ENCODE assay signal across 21 cellular contexts in genomic region chr21:27803571-27803970, GRCh38.
"Had no signal": no experiment of that assay in that cellular context is flagged by ENCODE, and none has a peak within 500 bp of the region (broad histone marks: within the 10 kb centered on the region; RNA-seq: fewer than 3 reads in every experiment).

No MANE protein-coding gene starts in this region.

- H3K4me3 Mint-ChIP-seq: activated B cell treated with CpG ODN at 0.5 μM for 24 hours; activated CD8-positive, alpha-beta T cell treated with anti-CD3 and anti-CD28 coated beads for 36 hours; activated naive CD4-positive, alpha-beta T cell treated with anti-CD3 and anti-CD28 coated beads, Interleukin-2, amount 50 U/mL, for 24 hours; activated naive CD8-positive, alpha-beta T cell treated with anti-CD3 and anti-CD28 coated beads, Interleukin-2, amount 10 ng/mL, durations not matched to agents 7 days and 5 days; activated T-cell treated with anti-CD3 and anti-CD28 coated beads, Interleukin-2, amount 50 U/mL, for 72 hours; activated T-helper 17 cell treated with anti-CD3 and anti-CD28 coated beads, Interleukin-2, amount 50 U/mL, for 72 hours; central memory CD8-positive, alpha-beta T cell had no signal

- H3K4me1 ChIP-seq: ascending aorta had no signal

- H3K9me3 ChIP-seq: ascending aorta had no signal

- H2AFZ ChIP-seq: PC-9 had no signal

- H3K9me3 Mint-ChIP-seq: activated B cell treated with CpG ODN at 0.5 μM for 24 hours; activated CD8-positive, alpha-beta T cell treated with anti-CD3 and anti-CD28 coated beads for 36 hours; activated naive CD4-positive, alpha-beta T cell treated with anti-CD3 and anti-CD28 coated beads, Interleukin-2, amount 50 U/mL, for 24 hours; activated naive CD8-positive, alpha-beta T cell treated with anti-CD3 and anti-CD28 coated beads, Interleukin-2, amount 10 ng/mL, durations not matched to agents 7 days and 5 days; activated T-cell treated with anti-CD3 and anti-CD28 coated beads, Interleukin-2, amount 50 U/mL, for 72 hours; activated T-helper 17 cell treated with anti-CD3 and anti-CD28 coated beads, Interleukin-2, amount 50 U/mL, for 72 hours had no signal

- H3K36me3 Mint-ChIP-seq: activated naive CD4-positive, alpha-beta T cell treated with anti-CD3 and anti-CD28 coated beads, Interleukin-2, amount 50 U/mL, for 24 hours; activated naive CD8-positive, alpha-beta T cell treated with anti-CD3 and anti-CD28 coated beads, Interleukin-2, amount 10 ng/mL, durations not matched to agents 7 days and 5 days had no signal

- DNase-seq: activated B cell treated with CpG ODN at 0.5 μM for 24 hours; activated CD4-positive, alpha-beta T cell treated with anti-CD3 and anti-CD28 coated beads for 1 hour; activated effector memory CD4-positive, alpha-beta T cell treated with anti-CD3 and anti-CD28 coated beads, Interleukin-2, amount 50 U/mL, for 16 hours; activated naive CD8-positive, alpha-beta T cell treated with anti-CD3 and anti-CD28 coated beads, Interleukin-2, amount 10 ng/mL, durations not matched to agents 7 days and 5 days; activated T-cell treated with anti-CD3 and anti-CD28 coated beads, Interleukin-2, amount 50 U/mL, for 1 hour; NCI-H1092; NCI-H1436 treated with DMSO at 0.1 percent for 48 hours; NCI-H2029; NCI-H2171; NCI-H510A; NCI-H748 treated with DMSO at 0.1 percent for 48 hours; PC-9; Right ventricle myocardium superior; T-helper 9 cell had no signal

- H3K4me2 ChIP-seq: PC-9 had no signal

- H3K27me3 Mint-ChIP-seq: activated B cell treated with CpG ODN at 0.5 μM for 24 hours; activated CD8-positive, alpha-beta T cell treated with anti-CD3 and anti-CD28 coated beads for 36 hours; activated naive CD4-positive, alpha-beta T cell treated with anti-CD3 and anti-CD28 coated beads, Interleukin-2, amount 50 U/mL, for 24 hours; activated naive CD8-positive, alpha-beta T cell treated with anti-CD3 and anti-CD28 coated beads, Interleukin-2, amount 10 ng/mL, durations not matched to agents 7 days and 5 days; activated T-helper 17 cell treated with anti-CD3 and anti-CD28 coated beads, Interleukin-2, amount 50 U/mL, for 72 hours; central memory CD8-positive, alpha-beta T cell had no signal

- H3K4me3 ChIP-seq: ascending aorta, cardiac muscle cell, PC-9 had no signal

- H3K27me3 ChIP-seq: ascending aorta, cardiac muscle cell had no signal

- H3K36me3 ChIP-seq: ascending aorta, cardiac muscle cell had no signal

- H3K4me1 Mint-ChIP-seq: activated B cell treated with CpG ODN at 0.5 μM for 24 hours; activated naive CD4-positive, alpha-beta T cell treated with anti-CD3 and anti-CD28 coated beads, Interleukin-2, amount 50 U/mL, for 24 hours; activated naive CD8-positive, alpha-beta T cell treated with anti-CD3 and anti-CD28 coated beads, Interleukin-2, amount 10 ng/mL, durations not matched to agents 7 days and 5 days; activated T-helper 17 cell treated with anti-CD3 and anti-CD28 coated beads, Interleukin-2, amount 50 U/mL, for 72 hours; central memory CD8-positive, alpha-beta T cell had no signal

- H3K27ac Mint-ChIP-seq: activated B cell treated with CpG ODN at 0.5 μM for 24 hours; activated CD8-positive, alpha-beta T cell treated with anti-CD3 and anti-CD28 coated beads for 36 hours; activated naive CD8-positive, alpha-beta T cell treated with anti-CD3 and anti-CD28 coated beads, Interleukin-2, amount 10 ng/mL, durations not matched to agents 7 days and 5 days; activated T-cell treated with anti-CD3 and anti-CD28 coated beads, Interleukin-2, amount 50 U/mL, for 72 hours; activated T-helper 17 cell treated with anti-CD3 and anti-CD28 coated beads, Interleukin-2, amount 50 U/mL, for 72 hours had no signal

- ATAC-seq: activated CD8-positive, alpha-beta T cell treated with anti-CD3 and anti-CD28 coated beads for 36 hours; activated T-cell treated with anti-CD3 and anti-CD28 coated beads, Interleukin-2, amount 50 U/mL, for 72 hours; activated T-helper 17 cell treated with anti-CD3 and anti-CD28 coated beads, Interleukin-2, amount 50 U/mL, for 72 hours had no signal

- H3K27ac ChIP-seq: ascending aorta, cardiac muscle cell, PC-9 had no signal
